Comparison of ENCODE assay signal across 1 cellular context in the genomic region with DNA sequence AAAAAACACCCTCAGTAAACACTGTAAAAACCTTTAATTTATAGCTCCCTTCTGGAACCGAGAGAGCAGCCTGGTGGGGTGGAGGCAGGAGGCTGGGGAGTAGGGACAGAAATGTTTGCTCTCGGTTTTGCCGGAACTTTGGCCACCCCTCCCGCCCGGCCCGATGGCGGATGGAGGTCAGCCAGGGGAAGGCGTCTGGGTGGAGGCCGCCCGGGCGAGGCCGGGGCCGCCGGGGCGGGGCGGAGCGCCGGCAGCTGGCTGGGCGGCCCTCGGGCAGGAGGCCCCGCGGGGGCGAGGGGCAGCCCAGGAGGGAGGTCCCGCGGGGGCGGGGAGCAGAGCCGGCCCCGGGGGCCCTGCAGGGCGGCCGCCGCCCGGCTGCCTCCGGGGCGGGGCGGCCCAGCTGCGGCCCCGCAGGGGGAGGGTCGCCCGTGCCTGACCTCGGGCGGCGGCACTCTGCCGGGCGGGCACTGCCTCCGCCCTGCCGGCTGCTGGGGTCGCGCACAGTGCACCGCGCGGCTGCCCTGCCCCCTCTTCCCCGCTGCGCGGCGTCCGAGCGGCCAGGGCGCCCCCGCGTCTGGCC.
TF ChIP-seq lines count a peak whose summit lies in the region.

No MANE protein-coding gene starts in this region.

TF ChIP-seq in HepG2, 621 proteins besides CTCF, POLR2A, EP300 and RAD21 (continued from another document):
- TF ChIP-seq, protein P1, sequence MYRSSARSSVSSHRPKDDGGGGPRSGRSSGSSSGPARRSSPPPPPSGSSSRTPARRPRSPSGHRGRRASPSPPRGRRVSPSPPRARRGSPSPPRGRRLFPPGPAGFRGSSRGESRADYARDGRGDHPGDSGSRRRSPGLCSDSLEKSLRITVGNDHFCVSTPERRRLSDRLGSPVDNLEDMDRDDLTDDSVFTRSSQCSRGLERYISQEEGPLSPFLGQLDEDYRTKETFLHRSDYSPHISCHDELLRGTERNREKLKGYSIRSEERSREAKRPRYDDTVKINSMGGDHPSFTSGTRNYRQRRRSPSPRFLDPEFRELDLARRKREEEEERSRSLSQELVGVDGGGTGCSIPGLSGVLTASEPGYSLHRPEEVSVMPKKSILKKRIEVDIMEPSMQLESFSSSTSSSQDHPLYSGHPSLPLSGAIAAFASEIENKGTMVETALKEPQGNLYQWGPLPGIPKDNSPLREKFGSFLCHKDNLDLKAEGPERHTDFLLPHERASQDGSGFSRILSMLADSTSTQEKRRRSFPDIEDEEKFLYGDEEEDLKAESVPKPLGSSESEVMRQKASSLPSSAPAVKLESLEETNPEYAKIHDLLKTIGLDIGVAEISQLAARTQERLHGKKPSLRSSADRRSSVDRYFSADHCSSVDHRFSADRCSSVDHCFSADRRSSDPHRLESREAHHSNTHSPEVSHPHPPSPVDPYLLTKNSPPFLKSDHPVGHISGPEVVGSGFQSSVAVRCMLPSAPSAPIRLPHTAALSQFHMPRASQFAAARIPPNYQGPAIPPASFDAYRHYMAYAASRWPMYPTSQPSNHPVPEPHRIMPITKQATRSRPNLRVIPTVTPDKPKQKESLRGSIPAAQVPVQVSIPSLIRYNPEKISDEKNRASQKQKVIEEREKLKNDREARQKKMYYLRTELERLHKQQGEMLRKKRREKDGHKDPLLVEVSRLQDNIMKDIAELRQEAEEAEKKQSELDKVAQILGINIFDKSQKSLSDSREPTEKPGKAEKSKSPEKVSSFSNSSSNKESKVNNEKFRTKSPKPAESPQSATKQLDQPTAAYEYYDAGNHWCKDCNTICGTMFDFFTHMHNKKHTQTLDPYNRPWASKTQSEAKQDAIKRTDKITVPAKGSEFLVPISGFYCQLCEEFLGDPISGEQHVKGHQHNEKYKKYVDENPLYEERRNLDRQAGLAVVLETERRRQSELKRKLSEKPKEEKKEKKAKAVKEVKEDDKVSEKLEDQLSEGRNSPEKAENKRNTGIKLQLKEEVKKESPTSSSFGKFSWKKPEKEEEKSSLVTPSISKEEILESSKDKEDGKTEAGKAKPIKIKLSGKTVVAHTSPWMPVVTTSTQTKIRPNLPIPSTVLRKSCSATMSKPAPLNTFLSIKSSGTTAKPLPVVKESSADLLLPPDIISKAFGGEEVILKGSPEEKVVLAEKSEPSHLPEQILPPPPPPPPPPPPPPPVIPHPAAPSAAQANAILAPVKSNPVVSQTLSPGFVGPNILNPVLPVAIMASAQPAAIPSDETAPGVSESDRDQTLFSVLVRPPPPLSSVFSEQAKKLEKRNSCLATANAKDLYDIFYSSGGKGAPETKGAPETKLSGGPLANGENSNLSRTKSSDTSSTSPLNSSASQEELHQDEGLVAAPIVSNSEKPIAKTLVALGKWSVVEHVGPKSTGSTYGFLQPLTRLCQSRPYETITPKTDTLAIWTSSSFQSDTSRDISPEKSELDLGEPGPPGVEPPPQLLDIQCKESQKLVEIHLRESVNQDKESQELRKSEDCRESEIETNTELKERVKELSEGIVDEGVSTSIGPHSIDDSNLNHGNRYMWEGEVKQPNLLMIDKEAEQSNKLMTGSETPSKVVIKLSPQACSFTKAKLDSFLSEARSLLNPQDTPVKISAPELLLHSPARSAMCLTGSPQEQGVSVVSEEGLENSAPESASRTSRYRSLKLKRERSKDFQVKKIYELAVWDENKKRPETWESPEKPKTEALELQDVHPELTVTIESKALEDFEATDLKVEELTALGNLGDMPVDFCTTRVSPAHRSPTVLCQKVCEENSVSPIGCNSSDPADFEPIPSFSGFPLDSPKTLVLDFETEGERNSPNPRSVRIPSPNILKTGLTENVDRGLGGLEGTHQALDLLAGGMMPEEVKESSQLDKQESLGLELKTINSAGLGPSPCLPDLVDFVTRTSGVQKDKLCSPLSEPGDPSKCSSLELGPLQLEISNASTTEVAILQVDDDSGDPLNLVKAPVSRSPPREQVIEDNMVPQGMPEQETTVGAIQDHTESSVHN (CRISPR knock-in tag; IDR thresholded peaks at IDR 0.05), result no peak
- TF ChIP-seq AHR (CRISPR knock-in tag; IDR thresholded peaks at IDR 0.05) (no peak), FOSL2 (CRISPR knock-in tag; IDR thresholded peaks at IDR 0.05) (no peak), ZNF33B (CRISPR knock-in tag; IDR thresholded peaks at IDR 0.05) (no peak; the same call in 1 of the 2 replicates), ZSCAN9 (CRISPR knock-in tag; IDR thresholded peaks at IDR 0.05; ENCODE audit: borderline replicate concordance) (no peak), SNRNP70 (IDR thresholded peaks at IDR 0.05; ENCODE audit: low read depth, low read length) (no peak), MTA3 (CRISPR knock-in tag; IDR thresholded peaks at IDR 0.05) (no peak), CEBPG (CRISPR knock-in tag; IDR thresholded peaks at IDR 0.05) (no peak), KAT8 (CRISPR knock-in tag; IDR thresholded peaks at IDR 0.05) (no peak)
